In genomic region chr2:121583555-121583954, GRCh38 we compare ENCODE assay signal across 18 cellular contexts. TPM values are rescaled to one million over a fixed set of nuclear protein-coding genes. Genes with fewer than 3 reads are reported as not detected.
"Had no signal": no experiment of that assay in that cellular context is flagged by ENCODE, and none has a peak within 500 bp of the region (broad histone marks: within the 10 kb centered on the region; RNA-seq: fewer than 3 reads in every experiment).

No MANE protein-coding gene starts in this region.

- H3K27ac Mint-ChIP-seq: activated CD4-positive, alpha-beta T cell treated with anti-CD3 and anti-CD28 coated beads, Interleukin-2, amount 10 ng/mL, durations not matched to agents 7 days and 5 days; activated naive CD8-positive, alpha-beta T cell treated with anti-CD3 and anti-CD28 coated beads, Interleukin-2, amount 10 ng/mL, durations not matched to agents 7 days and 5 days had no signal

- H3K27me3 Mint-ChIP-seq: activated CD4-positive, alpha-beta T cell treated with anti-CD3 and anti-CD28 coated beads, Interleukin-2, amount 10 ng/mL, durations not matched to agents 7 days and 5 days; activated naive CD8-positive, alpha-beta T cell treated with anti-CD3 and anti-CD28 coated beads, Interleukin-2, amount 10 ng/mL, durations not matched to agents 7 days and 5 days; central memory CD8-positive, alpha-beta T cell; naive thymus-derived CD4-positive, alpha-beta T cell had no signal

- H3K4me3 Mint-ChIP-seq: activated CD4-positive, alpha-beta T cell treated with anti-CD3 and anti-CD28 coated beads, Interleukin-2, amount 10 ng/mL, durations not matched to agents 7 days and 5 days; activated naive CD8-positive, alpha-beta T cell treated with anti-CD3 and anti-CD28 coated beads, Interleukin-2, amount 10 ng/mL, durations not matched to agents 7 days and 5 days; activated T-cell treated with anti-CD3 and anti-CD28 coated beads, Interleukin-2, amount 50 U/mL, for 4 hours; central memory CD8-positive, alpha-beta T cell; naive thymus-derived CD4-positive, alpha-beta T cell had no signal

- DNase-seq: activated CD4-positive, alpha-beta T cell treated with anti-CD3 and anti-CD28 coated beads, Interleukin-2, amount 10 ng/mL, durations not matched to agents 7 days and 5 days; activated gamma-delta T cell; activated naive CD8-positive, alpha-beta T cell treated with anti-CD3 and anti-CD28 coated beads, Interleukin-2, amount 10 ng/mL, durations not matched to agents 7 days and 5 days; activated T-cell treated with anti-CD3 and anti-CD28 coated beads, Interleukin-2, amount 50 U/mL, for 4 hours; anterior cingulate cortex; brain microvascular endothelial cell; kidney; left lung; mucosa of descending colon; naive thymus-derived CD4-positive, alpha-beta T cell; ovary had no signal

- H3K9me3 Mint-ChIP-seq: activated CD4-positive, alpha-beta T cell treated with anti-CD3 and anti-CD28 coated beads, Interleukin-2, amount 10 ng/mL, durations not matched to agents 7 days and 5 days; activated naive CD8-positive, alpha-beta T cell treated with anti-CD3 and anti-CD28 coated beads, Interleukin-2, amount 10 ng/mL, durations not matched to agents 7 days and 5 days; activated T-cell treated with anti-CD3 and anti-CD28 coated beads, Interleukin-2, amount 50 U/mL, for 4 hours; central memory CD8-positive, alpha-beta T cell had no signal

- ATAC-seq: left lung; mucosa of descending colon; naive thymus-derived CD4-positive, alpha-beta T cell; sciatic nerve had no signal

RNA-seq across cellular contexts. Expression of gene RNU4ATAC, which starts 52.9 kb away (rescaled TPM):
- total RNA-seq: activated CD4-positive, alpha-beta T cell treated with anti-CD3 and anti-CD28 coated beads, Interleukin-2, amount 10 ng/mL, durations not matched to agents 7 days and 5 days; activated naive CD8-positive, alpha-beta T cell treated with anti-CD3 and anti-CD28 coated beads, Interleukin-2, amount 10 ng/mL, durations not matched to agents 7 days and 5 days; activated T-cell treated with anti-CD3 and anti-CD28 coated beads, Interleukin-2, amount 50 U/mL, for 4 hours; esophagus muscularis mucosa; hepatocyte; left lung; naive thymus-derived CD4-positive, alpha-beta T cell; ovary; sciatic nerve; T-helper 1 cell treated with Interleukin-12 subunit alpha and Interleukin-12 subunit beta and Interleukin-4 antibody, amounts not matched to agents 30 ng/mL and 1 ng/mL, for 36 hours; thoracic aorta; ureter had no signal
